Comparison of ENCODE assay signal across 15 cellular contexts in the genomic region with DNA sequence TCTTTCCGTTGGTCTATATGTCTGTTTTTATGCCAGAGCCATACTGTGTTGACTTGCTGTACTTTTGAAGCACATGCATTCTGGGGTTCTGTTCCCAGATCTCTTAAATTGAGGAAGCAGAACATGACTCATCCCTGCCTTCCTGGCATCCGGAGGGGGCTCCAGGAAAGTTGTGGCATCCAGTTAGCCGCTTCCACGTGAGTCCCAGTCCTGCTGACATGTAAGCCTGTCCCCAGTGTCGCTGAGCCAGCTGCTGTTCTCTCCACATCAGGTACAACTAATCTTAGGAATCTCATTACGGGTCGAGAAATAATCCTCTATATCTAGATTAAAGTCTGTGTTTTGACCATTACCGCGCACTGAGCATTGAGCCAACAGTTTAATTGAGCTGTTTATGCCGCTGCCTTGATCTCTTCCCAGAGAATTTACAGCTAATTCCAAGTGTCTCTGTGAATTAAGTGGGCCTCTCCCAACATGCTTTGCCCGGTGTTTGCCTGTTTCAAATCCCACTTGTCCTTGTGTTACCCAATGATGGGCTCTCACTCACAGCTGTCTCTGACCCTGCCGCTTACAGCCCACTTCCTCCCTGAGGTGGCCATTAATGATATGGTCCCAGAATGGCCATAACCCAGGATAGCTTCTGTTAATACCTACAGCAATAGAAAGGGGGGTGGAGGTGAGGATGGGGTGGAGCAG. TPM values are rescaled to one million over a fixed set of nuclear protein-coding genes. Genes with fewer than 3 reads are reported as not detected.
DNase-seq lines count a peak whose midpoint lies in the region; ATAC-seq and TF ChIP-seq lines count a peak whose summit lies in the region.
"Had no signal": no experiment of that assay in that cellular context is flagged by ENCODE, and none has a peak within 500 bp of the region (broad histone marks: within the 10 kb centered on the region; RNA-seq: fewer than 3 reads in every experiment).

No MANE protein-coding gene starts in this region.

- no peaks in the 10 kb centered on the region for H3K9me3 ChIP-seq in esophagus muscularis mucosa
- no peaks in the 10 kb centered on the region for H3K9me3 ChIP-seq in psoas muscle
- H3K9me3 ChIP-seq: breast epithelium, prostate gland, thoracic aorta had no signal

- peaks cover 0 to 6% (median 0%) of the 10 kb centered on the region in 4 donors for H3K4me1 ChIP-seq in esophagus muscularis mucosa
- peaks cover 21% of the 10 kb centered on the region for H3K4me1 ChIP-seq in psoas muscle
- H3K4me1 ChIP-seq: breast epithelium, prostate gland had no signal

- intact Hi-C loops in esophagus muscularis mucosa (cut with DNase I) (no loop called here), psoas muscle (cut with DNase I) (no loop called here)

- H3K27ac ChIP-seq in esophagus muscularis mucosa (replicated peaks in 1 of 4) (peak overlapping the region in 1 of 4 donors; percentile 19), psoas muscle (peak overlapping the region; percentile 27)
- H3K27ac ChIP-seq: prostate gland, thoracic aorta had no signal

- ATAC-seq in psoas muscle = peak; percentile 87 to 95 (median 90)
- no peak for ATAC-seq in HG02571 (IDR thresholded peaks at IDR 0.05; ENCODE audit: unreplicated experiment)

- TF ChIP-seq CTCF in esophagus muscularis mucosa (IDR thresholded peaks at IDR 0.05) (no peak), psoas muscle (IDR thresholded peaks at IDR 0.05) (no peak)

- TF ChIP-seq POLR2A in esophagus muscularis mucosa (IDR thresholded peaks at IDR 0.05; ENCODE audit: low read depth) = no peak

- TF ChIP-seq EP300 in esophagus muscularis mucosa (IDR thresholded peaks at IDR 0.05) = no peak

- peak; percentile 72 for DNase-seq in EL
- DNase-seq in NCI-H82 (lab: John Stamatoyannopoulos, UW) = peak; percentile 99
- peak; percentile 92 for DNase-seq in esophagus muscularis mucosa (ENCODE audit: extremely low spot score)
- DNase-seq in psoas muscle = peak; percentile 54 to 75
- DNase-seq in activated naive CD4-positive, alpha-beta T cell treated with anti-CD3 and anti-CD28 coated beads, Interleukin-2, amount 50 U/mL, for 16 hours = no peak
- no peak for DNase-seq in NCI-H2107 treated with DMSO at 0.1 percent for 48 hours (lab: John Stamatoyannopoulos, UW; ENCODE audit: unreplicated experiment)
- DNase-seq in activated CD4-positive, alpha-beta T cell treated with anti-CD3 and anti-CD28 coated beads, Interleukin-2, amount 50 U/mL, for 1 hour = no peak
- DNase-seq: activated T-cell treated with anti-CD3 and anti-CD28 coated beads, Interleukin-2, amount 50 U/mL, for 24 hours; CD4-positive, CD25-positive, alpha-beta regulatory T cell; kidney glomerular epithelial cell; NCI-H2029 treated with DMSO at 0.1 percent for 48 hours had no signal

- H3K27me3 ChIP-seq in esophagus muscularis mucosa (no peaks in the 10 kb centered on the region), psoas muscle (ENCODE audit: insufficient read depth in 3 of 3, low read length in 2 of 3) (no peaks in the 10 kb centered on the region)
- H3K27me3 ChIP-seq: breast epithelium had no signal

- no peak overlapping the region for H3K4me3 ChIP-seq in esophagus muscularis mucosa
- no peak overlapping the region for H3K4me3 ChIP-seq in psoas muscle
- H3K4me3 ChIP-seq: breast epithelium, prostate gland, thoracic aorta had no signal

- WGBS in esophagus muscularis mucosa = 77% methylated on average over 12 of the region's 12 CpGs
- 17 to 24% (median 19%) methylated on average over 12 of the region's 12 CpGs for WGBS in psoas muscle, 3 donors

- no peaks in the 10 kb centered on the region for H3K36me3 ChIP-seq in esophagus muscularis mucosa
- H3K36me3 ChIP-seq in psoas muscle (ENCODE audit: insufficient read depth in 1 of 2, low read depth in 1 of 2) = no peaks in the 10 kb centered on the region
- H3K36me3 ChIP-seq: breast epithelium, prostate gland, thoracic aorta had no signal

RNA-seq across cellular contexts. Expression of a gene that starts 10.5 kb away (rescaled TPM):
- 10 to 100 TPM; 16.6 to 21.2 (median 21.0) TPM for total RNA-seq in esophagus muscularis mucosa
- total RNA-seq in psoas muscle = 10 to 100 TPM in 2 of 4 donors, 1 to 10 TPM in 2; 4.8 to 26.2 (median 12.4) TPM
- polyA plus RNA-seq in psoas muscle = 10 to 100 TPM in 1 of 3 donors, 1 to 10 TPM in 2; 4.0 to 30.7 (median 5.1) TPM

Comparison
In these comparisons a context has a peak if more than half of its experiments do, and no peak if none do; other contexts are left out.
1. DNase-seq: peak in EL (single experiment), NCI-H82 (single experiment), esophagus muscularis mucosa (single experiment) and psoas muscle (2 of 2); none in activated naive CD4-positive, alpha-beta T cell treated with anti-CD3 and anti-CD28 coated beads, Interleukin-2, amount 50 U/mL, for 16 hours (single experiment), NCI-H2107 treated with DMSO at 0.1 percent for 48 hours (single experiment) and activated CD4-positive, alpha-beta T cell treated with anti-CD3 and anti-CD28 coated beads, Interleukin-2, amount 50 U/mL, for 1 hour (single experiment).